Comparison of ENCODE assay signal across 18 cellular contexts in the genomic region with DNA sequence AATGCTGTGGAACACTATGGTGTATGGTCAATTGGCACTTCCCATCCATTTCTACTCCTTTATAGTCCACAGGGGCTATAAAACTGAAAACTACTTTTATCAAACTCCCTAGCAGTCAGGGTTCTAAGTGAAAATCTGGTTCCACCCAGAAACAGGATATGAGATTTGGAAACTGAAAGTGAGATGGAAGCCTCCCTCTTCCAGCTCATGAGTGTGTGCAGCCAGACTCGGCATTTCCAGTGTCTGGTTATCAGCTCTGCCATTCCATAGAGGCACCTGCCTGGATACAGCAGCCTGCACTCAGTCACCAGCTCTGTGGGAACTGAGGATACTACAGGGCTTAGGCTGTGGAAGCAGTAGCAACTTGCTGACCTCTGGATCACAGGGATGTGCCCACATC. TPM values are rescaled to one million over a fixed set of nuclear protein-coding genes. Genes with fewer than 3 reads are reported as not detected.
A peak's percentile ranks its signal among the peaks of the same experiment; 100 is the strongest.
DNase-seq lines count a peak whose midpoint lies in the region; ATAC-seq and TF ChIP-seq lines count a peak whose summit lies in the region.
"Had no signal": no experiment of that assay in that cellular context is flagged by ENCODE, and none has a peak within 500 bp of the region (broad histone marks: within the 10 kb centered on the region; RNA-seq: fewer than 3 reads in every experiment).

No MANE protein-coding gene starts in this region.

- intact Hi-C loops in Right ventricle myocardium superior (cut with DNase I), result no loop called here
- intact Hi-C loops in activated CD4-positive, alpha-beta memory T cell treated with anti-CD3 and anti-CD28 coated beads for 36 hours (cut with micrococcal nuclease), result no loop called here
- intact Hi-C loops in left colon (cut with DNase I, micrococcal nuclease), result no loop called here

- H3K4me3 Mint-ChIP-seq in activated CD4-positive, alpha-beta memory T cell treated with anti-CD3 and anti-CD28 coated beads for 36 hours, result no peak overlapping the region
- H3K4me3 Mint-ChIP-seq in stimulated activated naive CD8-positive, alpha-beta T cell treated with anti-CD3 and anti-CD28 coated beads, Interleukin-15, amount 100 ng/mL, for 72 hours, result no peak overlapping the region
- H3K4me3 Mint-ChIP-seq: immature natural killer cell, neural crest cell had no signal

- no peak overlapping the region for H3K27ac ChIP-seq in right atrium auricular region
- H3K27ac ChIP-seq: esophagus muscularis mucosa had no signal

- TF ChIP-seq CTCF in right atrium auricular region (IDR thresholded peaks at IDR 0.05), result no peak

- POLR2A ChIA-PET in activated CD4-positive, alpha-beta memory T cell treated with anti-CD3 and anti-CD28 coated beads for 36 hours (lab: Charles Lee), result no interaction called here

- DNase-seq in Right ventricle myocardium superior (no peak), right atrium auricular region (ENCODE audit: low spot score) (no peak), left colon (no peak), iPS-NIHi7 (ENCODE audit: extremely low spot score) (no peak), NOMO-1 treated with DMSO at 0.1 percent for 48 hours (lab: John Stamatoyannopoulos, UW; ENCODE audit: unreplicated experiment) (no peak)
- DNase-seq in activated CD4-positive, alpha-beta memory T cell treated with anti-CD3 and anti-CD28 coated beads for 36 hours, result no peak
- DNase-seq in stimulated activated naive CD8-positive, alpha-beta T cell treated with anti-CD3 and anti-CD28 coated beads, Interleukin-15, amount 100 ng/mL, for 72 hours, result no peak
- DNase-seq: activated gamma-delta T cell treated with Interleukin-2 at 50 U/mL for 16 hours, immature natural killer cell, NCI-H187, NCI-H446 had no signal

- CTCF ChIA-PET in activated CD4-positive, alpha-beta memory T cell treated with anti-CD3 and anti-CD28 coated beads for 36 hours (lab: Charles Lee), result interaction anchor here (0.7 kb wide), 1 partner anchor 33 kb away, joined by 3 read pairs; no protein-coding TSS in a partner anchor

- no peaks in the 10 kb centered on the region for H3K27me3 Mint-ChIP-seq in activated CD4-positive, alpha-beta memory T cell treated with anti-CD3 and anti-CD28 coated beads for 36 hours
- H3K27me3 Mint-ChIP-seq in stimulated activated naive CD8-positive, alpha-beta T cell treated with anti-CD3 and anti-CD28 coated beads, Interleukin-15, amount 100 ng/mL, for 72 hours, result no peaks in the 10 kb centered on the region

- H3K36me3 Mint-ChIP-seq in activated CD4-positive, alpha-beta memory T cell treated with anti-CD3 and anti-CD28 coated beads for 36 hours, result peaks cover 56% of the 10 kb centered on the region

- no peak overlapping the region for H3K4me3 ChIP-seq in right atrium auricular region
- H3K4me3 ChIP-seq: esophagus muscularis mucosa had no signal

- no peaks in the 10 kb centered on the region for H3K9me3 Mint-ChIP-seq in activated CD4-positive, alpha-beta memory T cell treated with anti-CD3 and anti-CD28 coated beads for 36 hours
- no peaks in the 10 kb centered on the region for H3K9me3 Mint-ChIP-seq in stimulated activated naive CD8-positive, alpha-beta T cell treated with anti-CD3 and anti-CD28 coated beads, Interleukin-15, amount 100 ng/mL, for 72 hours
- H3K9me3 Mint-ChIP-seq: immature natural killer cell, neural crest cell had no signal

- no peaks in the 10 kb centered on the region for H3K9me3 ChIP-seq in right atrium auricular region
- H3K9me3 ChIP-seq: esophagus muscularis mucosa had no signal

- peak overlapping the region; percentile 15 for H3K27ac Mint-ChIP-seq in activated CD4-positive, alpha-beta memory T cell treated with anti-CD3 and anti-CD28 coated beads for 36 hours
- peak overlapping the region; percentile 7 to 95 for H3K27ac Mint-ChIP-seq in stimulated activated naive CD8-positive, alpha-beta T cell treated with anti-CD3 and anti-CD28 coated beads, Interleukin-15, amount 100 ng/mL, for 72 hours

- H3K4me1 Mint-ChIP-seq in activated CD4-positive, alpha-beta memory T cell treated with anti-CD3 and anti-CD28 coated beads for 36 hours (ENCODE audit: low read depth), result peaks cover 12% of the 10 kb centered on the region
- H3K4me1 Mint-ChIP-seq in stimulated activated naive CD8-positive, alpha-beta T cell treated with anti-CD3 and anti-CD28 coated beads, Interleukin-15, amount 100 ng/mL, for 72 hours, result peaks cover 10% of the 10 kb centered on the region
- H3K4me1 Mint-ChIP-seq: neural crest cell had no signal

- peaks cover 81% of the 10 kb centered on the region for H3K36me3 ChIP-seq in right atrium auricular region

- no peaks in the 10 kb centered on the region for H3K27me3 ChIP-seq in right atrium auricular region
- H3K27me3 ChIP-seq: esophagus muscularis mucosa had no signal

- ATAC-seq in Right ventricle myocardium superior (ENCODE audit: poor library complexity) (peak; percentile 20), left colon (peak; percentile 24), GM19324 (IDR thresholded peaks at IDR 0.05; ENCODE audit: low FRiP score, unreplicated experiment) (no peak)
- ATAC-seq in stimulated activated naive CD8-positive, alpha-beta T cell treated with anti-CD3 and anti-CD28 coated beads, Interleukin-15, amount 100 ng/mL, for 72 hours, result no peak
- ATAC-seq: HCT116 had no signal

- H3K4me1 ChIP-seq in right atrium auricular region, result peaks cover 0 to 8% of the 10 kb centered on the region in 2 donors

RNA-seq across cellular contexts. Expression of a gene that starts 14.7 kb away (rescaled TPM):
- total RNA-seq in Right ventricle myocardium superior (4.6 TPM), right atrium auricular region (1 to 10 TPM in 1 of 2 donors, under 1 TPM in 1; 0.35 to 3.0 TPM), left colon (10 to 100 TPM; 44.1 to 73.5 TPM)
- not detected for total RNA-seq in activated CD4-positive, alpha-beta memory T cell treated with anti-CD3 and anti-CD28 coated beads for 36 hours
- total RNA-seq: G401, glomerular endothelial cell, mesenteric fat pad, neural crest cell had no signal

RNA-seq across cellular contexts. Expression of a gene that starts 37.0 kb away (rescaled TPM):
- total RNA-seq in Right ventricle myocardium superior (46.3 TPM), right atrium auricular region (10 to 100 TPM; 33.1 to 38.3 TPM), left colon (10 to 100 TPM; 56.0 to 56.2 TPM)
- 10 to 100 TPM; 52.6 to 57.8 TPM for total RNA-seq in activated CD4-positive, alpha-beta memory T cell treated with anti-CD3 and anti-CD28 coated beads for 36 hours

Comparison
In these comparisons a context has a peak if more than half of its experiments do, and no peak if none do; other contexts are left out.
1. ATAC-seq: peak in Right ventricle myocardium superior (single experiment) and left colon (single experiment); none in stimulated activated naive CD8-positive, alpha-beta T cell treated with anti-CD3 and anti-CD28 coated beads, Interleukin-15, amount 100 ng/mL, for 72 hours (single experiment) and GM19324 (single experiment).